31 cellular contexts compared by ENCODE assay signal in genomic region chr7:101023839-101024238, GRCh38. TPM values are rescaled to one million over a fixed set of nuclear protein-coding genes. Genes with fewer than 3 reads are reported as not detected.
"Had no signal": no experiment of that assay in that cellular context is flagged by ENCODE, and none has a peak within 500 bp of the region (broad histone marks: within the 10 kb centered on the region; RNA-seq: fewer than 3 reads in every experiment).

No MANE protein-coding gene starts in this region.

- H3K9me3 Mint-ChIP-seq: stimulated activated effector memory CD8-positive, alpha-beta T cell treated with anti-CD3 and anti-CD28 coated beads, Interleukin-12 subunit alpha, Interleukin-12 subunit beta, amount 100 ng/mL, for 72 hours; stimulated activated memory B cell treated with anti-CD40 and anti-IgM and Interleukin-4, amounts not matched to agents 10 μg/mL and 1 μg/mL and 100 μg/mL, for 72 hours; stimulated activated naive B cell treated with anti-CD40 and anti-IgM and Interleukin-4, amounts not matched to agents 10 μg/mL and 1 μg/mL and 100 μg/mL, for 72 hours; stimulated activated naive CD8-positive, alpha-beta T cell treated with anti-CD3 and anti-CD28 coated beads, Interleukin-15, amount 100 ng/mL, for 72 hours; stimulated activated naive CD8-positive, alpha-beta T cell treated with anti-CD3 and anti-CD28 coated beads, Interleukin-15, Interleukin-2, amounts not matched to agents 100 ng/mL and 50 ng/mL, for 24 hours; type B pancreatic cell had no signal

- H3K9me3 ChIP-seq: stomach, suprapubic skin, testis, thoracic aorta, thyroid gland, tibial artery, transverse colon, upper lobe of left lung, upper lobe of right lung, uterus, vagina had no signal

- H3K4me1 ChIP-seq: stomach, suprapubic skin, testis, thyroid gland, tibial artery, tibial nerve, upper lobe of left lung, upper lobe of right lung, uterus had no signal

- H3K4me3 ChIP-seq: stomach, suprapubic skin, testis, thoracic aorta, thyroid gland, tibial artery, tibial nerve, transverse colon, upper lobe of left lung, upper lobe of right lung, uterus, vagina had no signal

- H3K36me3 ChIP-seq: stomach, suprapubic skin, thoracic aorta, thyroid gland, tibial artery, tibial nerve, transverse colon, upper lobe of left lung, upper lobe of right lung, uterus, vagina had no signal

- DNase-seq: stimulated activated CD4-positive, alpha-beta T cell treated with anti-CD3 and anti-CD28 coated beads, Interleukin-2, amount 100 ng/mL, for 48 hours; stimulated activated CD4-positive, alpha-beta T cell treated with anti-CD3 and anti-CD28 coated beads, Interleukin-4, amount 100 ng/mL, for 1 hour; stimulated activated CD4-positive, alpha-beta T cell treated with anti-CD3 and anti-CD28 coated beads, Interleukin-4, amount 100 ng/mL, for 24 hours; stimulated activated CD4-positive, alpha-beta T cell treated with anti-CD3 and anti-CD28 coated beads, Interleukin-4, amount 100 ng/mL, for 4 hours; stimulated activated CD8-positive, alpha-beta memory T cell treated with anti-CD3 and anti-CD28 coated beads, Interleukin-4, amount 100 ng/mL, for 48 hours; stimulated activated naive B cell treated with anti-CD40 and anti-IgM and Interleukin-4, amounts not matched to agents 10 μg/mL and 1 μg/mL and 100 μg/mL, for 72 hours; stimulated activated naive CD4-positive, alpha-beta T cell; stimulated activated naive CD4-positive, alpha-beta T cell treated with Interleukin-2 at 50 U/mL for 16 hours; stimulated activated naive CD8-positive, alpha-beta T cell treated with anti-CD3 and anti-CD28 coated beads, Interleukin-15, amount 100 ng/mL, for 72 hours; stimulated activated naive CD8-positive, alpha-beta T cell treated with anti-CD3 and anti-CD28 coated beads, Interleukin-15, Interleukin-2, amounts not matched to agents 100 U/mL and 50 U/mL, for 24 hours; stomach; substantia nigra; testis; thyroid gland; tibial artery; transverse colon; trophoblast cell; upper lobe of left lung; upper lobe of right lung; uterus had no signal

- H3K4me3 Mint-ChIP-seq: stimulated activated effector memory CD8-positive, alpha-beta T cell treated with anti-CD3 and anti-CD28 coated beads, Interleukin-12 subunit alpha, Interleukin-12 subunit beta, amount 100 ng/mL, for 72 hours; stimulated activated memory B cell treated with anti-CD40 and anti-IgM and Interleukin-4, amounts not matched to agents 10 μg/mL and 1 μg/mL and 100 μg/mL, for 72 hours; stimulated activated naive B cell treated with anti-CD40 and anti-IgM and Interleukin-4, amounts not matched to agents 10 μg/mL and 1 μg/mL and 100 μg/mL, for 72 hours; stimulated activated naive CD8-positive, alpha-beta T cell treated with anti-CD3 and anti-CD28 coated beads, Interleukin-15, amount 100 ng/mL, for 72 hours; stimulated activated naive CD8-positive, alpha-beta T cell treated with anti-CD3 and anti-CD28 coated beads, Interleukin-15, Interleukin-2, amounts not matched to agents 100 ng/mL and 50 ng/mL, for 24 hours; type B pancreatic cell had no signal

- ATAC-seq: stimulated activated effector memory CD8-positive, alpha-beta T cell treated with anti-CD3 and anti-CD28 coated beads, Interleukin-12 subunit alpha, Interleukin-12 subunit beta, amount 100 ng/mL, for 72 hours; stimulated activated memory B cell treated with anti-CD40 and anti-IgM and Interleukin-4, amounts not matched to agents 10 μg/mL and 1 μg/mL and 100 μg/mL, for 72 hours; stimulated activated naive B cell treated with anti-CD40 and anti-IgM and Interleukin-4, amounts not matched to agents 10 μg/mL and 1 μg/mL and 100 μg/mL, for 72 hours; stimulated activated naive CD8-positive, alpha-beta T cell treated with anti-CD3 and anti-CD28 coated beads, Interleukin-15, amount 100 ng/mL, for 72 hours; stimulated activated naive CD8-positive, alpha-beta T cell treated with anti-CD3 and anti-CD28 coated beads, Interleukin-15, Interleukin-2, amounts not matched to agents 100 U/mL and 50 U/mL, for 24 hours; upper lobe of right lung had no signal

- H3K27ac Mint-ChIP-seq: stimulated activated effector memory CD8-positive, alpha-beta T cell treated with anti-CD3 and anti-CD28 coated beads, Interleukin-12 subunit alpha, Interleukin-12 subunit beta, amount 100 ng/mL, for 72 hours; stimulated activated memory B cell treated with anti-CD40 and anti-IgM and Interleukin-4, amounts not matched to agents 10 μg/mL and 1 μg/mL and 100 μg/mL, for 72 hours; stimulated activated naive B cell treated with anti-CD40 and anti-IgM and Interleukin-4, amounts not matched to agents 10 μg/mL and 1 μg/mL and 100 μg/mL, for 72 hours; stimulated activated naive CD8-positive, alpha-beta T cell treated with anti-CD3 and anti-CD28 coated beads, Interleukin-15, amount 100 ng/mL, for 72 hours; stimulated activated naive CD8-positive, alpha-beta T cell treated with anti-CD3 and anti-CD28 coated beads, Interleukin-15, Interleukin-2, amounts not matched to agents 100 ng/mL and 50 ng/mL, for 24 hours; type B pancreatic cell had no signal

- H3K27me3 ChIP-seq: testis, thyroid gland, tibial nerve, transverse colon, upper lobe of left lung, upper lobe of right lung, uterus, vagina had no signal

- H3K27ac ChIP-seq: stomach, suprapubic skin, testis, thoracic aorta, thyroid gland, tibial artery, tibial nerve, transverse colon, upper lobe of left lung, upper lobe of right lung, uterus, vagina had no signal

- H3K36me3 Mint-ChIP-seq: stimulated activated memory B cell treated with anti-CD40 and anti-IgM and Interleukin-4, amounts not matched to agents 10 μg/mL and 1 μg/mL and 100 μg/mL, for 72 hours; stimulated activated naive B cell treated with anti-CD40 and anti-IgM and Interleukin-4, amounts not matched to agents 10 μg/mL and 1 μg/mL and 100 μg/mL, for 72 hours; type B pancreatic cell had no signal

RNA-seq across cellular contexts. Expression of gene MUC17, which starts 4.0 kb away (rescaled TPM):
- total RNA-seq: temporal lobe, thoracic aorta, thyroid gland, tibial nerve, upper lobe of left lung, upper lobe of right lung, ureter, urinary bladder, vagina had no signal
- polyA plus RNA-seq: stomach, urinary bladder had no signal

RNA-seq across cellular contexts. Expression of gene MUC12, which starts 54.5 kb away (rescaled TPM):
- total RNA-seq: suprapubic skin, temporal lobe, thoracic aorta, thyroid gland, tibial nerve, upper lobe of right lung had no signal
